In genomic region chr10:69452676-69453415, GRCh38 we compare ENCODE assay signal across 12 cellular contexts. TPM values are rescaled to one million over a fixed set of nuclear protein-coding genes. Genes with fewer than 3 reads are reported as not detected.
A peak's percentile ranks its signal among the peaks of the same experiment; 100 is the strongest.
DNase-seq lines count a peak whose midpoint lies in the region; ATAC-seq and TF ChIP-seq lines count a peak whose summit lies in the region.
"Had no signal": no experiment of that assay in that cellular context is flagged by ENCODE, and none has a peak within 500 bp of the region (broad histone marks: within the 10 kb centered on the region; RNA-seq: fewer than 3 reads in every experiment).

No MANE protein-coding gene starts in this region.

- H3K36me3 ChIP-seq in BLaER1 treated with 17β-estradiol and CSF1 and Interleukin-3, amounts not matched to agents 10 nM and 100 nM: peaks cover 0 to 18% (median 0%) of the 10 kb centered on the region in 11 experiments; a peak in 6 of 22 replicates
- H3K36me3 ChIP-seq in GM23338 (ENCODE audit: insufficient read depth): no peaks in the 10 kb centered on the region

- no peaks in the 10 kb centered on the region for H3K9me2 ChIP-seq in GM23338 (ENCODE audit: insufficient read depth)

- no peaks in the 10 kb centered on the region for H3K79me2 ChIP-seq in GM23338 (replicated peaks; ENCODE audit: insufficient read depth)

- no peaks in the 10 kb centered on the region for H3K9me3 Mint-ChIP-seq in GM23338
- H3K9me3 Mint-ChIP-seq in naive thymus-derived CD8-positive, alpha-beta T cell: no peaks in the 10 kb centered on the region

- no peaks in the 10 kb centered on the region for H3F3A ChIP-seq in GM23338 (replicated peaks; ENCODE audit: low read depth)

- CTCF ChIA-PET in GM10248 (lab: Yijun Ruan, JAX): no interaction called here

- peak overlapping the region in 8 of 10 experiments; percentile 71 to 93 (median 78); a peak in 14 of 20 replicates for H3K4me3 ChIP-seq in BLaER1 treated with 17β-estradiol and CSF1 and Interleukin-3, amounts not matched to agents 10 nM and 100 nM
- H3K4me3 ChIP-seq in GM23338: no peak overlapping the region
- peak overlapping the region; percentile 83 for H3K4me3 ChIP-seq in coronary artery

- peaks cover 27 to 98% (median 83%) of the 10 kb centered on the region in 10 experiments for H3K4me1 ChIP-seq in BLaER1 treated with 17β-estradiol and CSF1 and Interleukin-3, amounts not matched to agents 10 nM and 100 nM
- H3K4me1 ChIP-seq in GM23338 (ENCODE audit: insufficient read depth): peaks cover 13% of the 10 kb centered on the region

- DNase-seq in GM23338 (ENCODE audit: low spot score) (no peak), coronary artery (ENCODE audit: low spot score) (no peak), HPDE6-E6E7 (ENCODE audit: extremely low spot score) (no peak), GM10248 (ENCODE audit: extremely low spot score) (no peak)
- DNase-seq in naive thymus-derived CD8-positive, alpha-beta T cell: no peak
- no peak for DNase-seq in activated CD8-positive, alpha-beta memory T cell treated with anti-CD3 and anti-CD28 coated beads, Interleukin-2, amount 50 U/mL, for 48 hours
- DNase-seq: aorta, NCI-H1092 treated with DMSO at 0.1 percent for 48 hours, NCI-H774 had no signal

- H4K20me1 ChIP-seq in BLaER1 treated with 17β-estradiol and CSF1 and Interleukin-3, amounts not matched to agents 10 nM and 100 nM: no peaks in the 10 kb centered on the region
- H4K20me1 ChIP-seq in GM23338 (replicated peaks; ENCODE audit: insufficient read depth): peaks cover 7% of the 10 kb centered on the region; the same call in 1 of the 2 replicates

- peak overlapping the region; percentile 87 to 99 (median 98); a peak in 18 of 22 replicates for H3K4me2 ChIP-seq in BLaER1 treated with 17β-estradiol and CSF1 and Interleukin-3, amounts not matched to agents 10 nM and 100 nM
- no peak overlapping the region for H3K4me2 ChIP-seq in GM23338

- no peaks in the 10 kb centered on the region; the same call in 2 of the 3 replicates for H3K36me3 Mint-ChIP-seq in GM23338 (ENCODE audit: low read depth)
- H3K36me3 Mint-ChIP-seq in naive thymus-derived CD8-positive, alpha-beta T cell: no peaks in the 10 kb centered on the region

- no peak overlapping the region for H3K27ac Mint-ChIP-seq in GM23338
- H3K27ac Mint-ChIP-seq in naive thymus-derived CD8-positive, alpha-beta T cell: peak overlapping the region in 2 of 10 donors; percentile 34 to 53

- TF ChIP-seq CTCF in GM23338 (conservative IDR thresholded peaks at IDR 0.05; ENCODE audit: low read depth in 2 of 2) (no peak), coronary artery (IDR thresholded peaks at IDR 0.05) (no peak), GM10248 (IDR thresholded peaks at IDR 0.05; ENCODE audit: control extremely low read depth, extremely low read depth, low read depth, missing control alignments) (no peak)

- H3K9me3 ChIP-seq in BLaER1 treated with 17β-estradiol and CSF1 and Interleukin-3, amounts not matched to agents 10 nM and 100 nM (replicated peaks in 1 of 11): no peaks in the 10 kb centered on the region

- peaks cover 19% of the 10 kb centered on the region for H3K4me1 Mint-ChIP-seq in GM23338
- H3K4me1 Mint-ChIP-seq in naive thymus-derived CD8-positive, alpha-beta T cell: peaks cover 10 to 29% (median 18%) of the 10 kb centered on the region in 4 donors

- H3K4me3 Mint-ChIP-seq in GM23338: peak overlapping the region; percentile 77
- H3K4me3 Mint-ChIP-seq in naive thymus-derived CD8-positive, alpha-beta T cell: peak overlapping the region; percentile 20 to 95 (median 86)

- peaks cover 23% of the 10 kb centered on the region for H3K27me3 Mint-ChIP-seq in GM23338 (ENCODE audit: insufficient read depth, low read depth, poor library complexity)
- H3K27me3 Mint-ChIP-seq in naive thymus-derived CD8-positive, alpha-beta T cell: peaks cover 0 to 8% (median 0%) of the 10 kb centered on the region in 5 donors

- no peak for ATAC-seq in GM23338
- no peak for ATAC-seq in naive thymus-derived CD8-positive, alpha-beta T cell
- no peak for ATAC-seq in HG02885 (IDR thresholded peaks at IDR 0.05; ENCODE audit: poor library complexity, unreplicated experiment)

- peak overlapping the region in 5 of 11 experiments; percentile 6 to 85 (median 73); a peak in 8 of 22 replicates for H3K9ac ChIP-seq in BLaER1 treated with 17β-estradiol and CSF1 and Interleukin-3, amounts not matched to agents 10 nM and 100 nM

- H2AFZ ChIP-seq in GM23338: no peak overlapping the region

- no peak overlapping the region for H3K27ac ChIP-seq in BLaER1 treated with 17β-estradiol and CSF1 and Interleukin-3, amounts not matched to agents 10 nM and 100 nM
- H3K27ac ChIP-seq in GM23338 (ENCODE audit: low read depth) (no peak overlapping the region), coronary artery (no peak overlapping the region)

- POLR2A ChIA-PET in naive thymus-derived CD8-positive, alpha-beta T cell (lab: Charles Lee): no interaction called here
- POLR2A ChIA-PET in GM10248 (lab: Yijun Ruan, JAX): no interaction called here

- no peaks in the 10 kb centered on the region for H3K27me3 ChIP-seq in BLaER1 treated with 17β-estradiol and CSF1 and Interleukin-3, amounts not matched to agents 10 nM and 100 nM
- H3K27me3 ChIP-seq in GM23338 (ENCODE audit: insufficient read depth): peaks cover 38% of the 10 kb centered on the region

TF ChIP-seq in GM23338, 12 proteins besides CTCF, POLR2A, EP300 and RAD21 (continues in another document):
- TF ChIP-seq EZH2 (IDR thresholded peaks at IDR 0.05; ENCODE audit: low read depth, unreplicated experiment) (no peak), NANOG (IDR thresholded peaks at IDR 0.05; ENCODE audit: borderline replicate concordance) (no peak), ZNF114 (CRISPR knock-in tag; IDR thresholded peaks at IDR 0.05) (no peak), EZH2phosphoT487 (IDR thresholded peaks at IDR 0.05; ENCODE audit: unreplicated experiment) (no peak), POLR2AphosphoS5 (IDR thresholded peaks at IDR 0.05; ENCODE audit: low read depth) (no peak), REST (IDR thresholded peaks at IDR 0.05; ENCODE audit: unreplicated experiment) (no peak), STAT1 (IDR thresholded peaks at IDR 0.05; ENCODE audit: unreplicated experiment) (no peak), JUNB (IDR thresholded peaks at IDR 0.05; ENCODE audit: unreplicated experiment) (no peak), ETS1 (IDR thresholded peaks at IDR 0.05) (no peak)

RNA-seq across cellular contexts. Expression of gene TSPAN15, which starts 1.6 kb away (rescaled TPM):
- 10.1 and 12.5 TPM in 2 replicates for total RNA-seq in GM23338 (2014; rRNA removed; shearing (Covaris generic))
- polyA plus RNA-seq in GM23338 (2016; fragmentation: Nextera tagmentation; extraction: Ambion mirVana): 6.6 TPM in 2 replicates
- under 1 TPM; 0.55 to 0.68 TPM for total RNA-seq in naive thymus-derived CD8-positive, alpha-beta T cell
- polyA plus RNA-seq in naive thymus-derived CD8-positive, alpha-beta T cell: 1 to 10 TPM in 1 of 3 donors, under 1 TPM in 1, not detected in 1; 0.92 to 1.1 TPM

RNA-seq across cellular contexts. Expression of gene TACR2, which starts 36.1 kb away (rescaled TPM):
- total RNA-seq in GM23338 (2014; rRNA removed; shearing (Covaris generic)): 0.54 TPM in 1 of 2 replicates, not detected in the other
- not detected in 2 replicates for polyA plus RNA-seq in GM23338 (2016; fragmentation: Nextera tagmentation; extraction: Ambion mirVana)
- total RNA-seq in naive thymus-derived CD8-positive, alpha-beta T cell: not detected
- polyA plus RNA-seq in naive thymus-derived CD8-positive, alpha-beta T cell: not detected
- total RNA-seq: H1 had no signal
